Comparison of ENCODE assay signal across 1 cellular context in genomic region chr2:168194784-168195522, GRCh38.
TF ChIP-seq lines count a peak whose summit lies in the region.

No MANE protein-coding gene starts in this region.

TF ChIP-seq in GM23338, 12 proteins besides CTCF, POLR2A, EP300 and RAD21 (continued from another document):
- TF ChIP-seq ZNF462 (CRISPR knock-in tag; IDR thresholded peaks at IDR 0.05) (no peak), ZNF114 (CRISPR knock-in tag; IDR thresholded peaks at IDR 0.05) (no peak), REST (IDR thresholded peaks at IDR 0.05; ENCODE audit: unreplicated experiment) (no peak), NANOG (IDR thresholded peaks at IDR 0.05; ENCODE audit: borderline replicate concordance) (no peak), EZH2phosphoT487 (IDR thresholded peaks at IDR 0.05; ENCODE audit: unreplicated experiment) (no peak)
